Comparison of ENCODE assay signal across 14 cellular contexts in genomic region chr1:46306159-46306530, GRCh38. TPM values are rescaled to one million over a fixed set of nuclear protein-coding genes. Genes with fewer than 3 reads are reported as not detected.
DNase-seq lines count a peak whose midpoint lies in the region; ATAC-seq, FAIRE-seq and TF ChIP-seq lines count a peak whose summit lies in the region.
"Had no signal": no experiment of that assay in that cellular context is flagged by ENCODE, and none has a peak within 500 bp of the region (broad histone marks: within the 10 kb centered on the region; RNA-seq: fewer than 3 reads in every experiment).

No MANE protein-coding gene starts in this region.

- H3K9me3 Mint-ChIP-seq in activated T-cell treated with anti-CD3 and anti-CD28 coated beads, Interleukin-2, amount 50 U/mL, for 72 hours: no peaks in the 10 kb centered on the region
- no peaks in the 10 kb centered on the region for H3K9me3 Mint-ChIP-seq in stimulated activated memory B cell treated with anti-CD40 and anti-IgM and Interleukin-4, amounts not matched to agents 10 μg/mL and 1 μg/mL and 100 μg/mL, for 72 hours

- TF ChIP-seq CTCF in Loucy (conservative IDR thresholded peaks at IDR 0.05; ENCODE audit: low read length) (no peak), GM12878 (IDR thresholded peaks at IDR 0.05 in 2 of 3, conservative IDR thresholded peaks at IDR 0.05 in 1 of 3; ENCODE audit: control insufficient read depth in 2 of 3, extremely low read depth in 1 of 3, insufficient read depth in 1 of 3, low read depth in 3 of 3, low read length in 3 of 3) (no peak)

- peaks cover 16% of the 10 kb centered on the region; the same call in 1 of the 2 replicates for H3K36me3 ChIP-seq in Loucy (ENCODE audit: insufficient read depth, low read length)
- H3K36me3 ChIP-seq in GM12878 (ENCODE audit: control insufficient read depth in 2 of 2, insufficient read depth in 2 of 2, low read length in 1 of 2): peaks cover 8 to 13% of the 10 kb centered on the region in 2 experiments
- peaks cover 5 to 6% of the 10 kb centered on the region in 2 donors for H3K36me3 ChIP-seq in small intestine (ENCODE audit: control insufficient read depth in 2 of 2, insufficient read depth in 2 of 2, low read length in 2 of 2)

- no peaks in the 10 kb centered on the region for H3K27me3 Mint-ChIP-seq in activated T-cell treated with anti-CD3 and anti-CD28 coated beads, Interleukin-2, amount 50 U/mL, for 72 hours (ENCODE audit: low read depth)
- no peaks in the 10 kb centered on the region for H3K27me3 Mint-ChIP-seq in stimulated activated memory B cell treated with anti-CD40 and anti-IgM and Interleukin-4, amounts not matched to agents 10 μg/mL and 1 μg/mL and 100 μg/mL, for 72 hours

- intact Hi-C loops in GM12878 (cut with micrococcal nuclease; ENCODE audit: unreplicated experiment): no loop called here

- no peak for TF ChIP-seq EP300 in GM12878 (IDR thresholded peaks at IDR 0.05; ENCODE audit: borderline replicate concordance in 1 of 2, control insufficient read depth in 1 of 2, low read depth in 2 of 2, low read length in 2 of 2)

- no peak for TF ChIP-seq RAD21 in GM12878 (IDR thresholded peaks at IDR 0.05; ENCODE audit: insufficient read depth, low read depth, low read length)

- H4K20me1 ChIP-seq in Loucy (ENCODE audit: insufficient read depth, low read length, poor library complexity, severe bottlenecking): peaks cover 57% of the 10 kb centered on the region
- H4K20me1 ChIP-seq in GM12878 (ENCODE audit: control insufficient read depth, insufficient read depth): peaks cover 3% of the 10 kb centered on the region; the same call in 1 of the 2 replicates

- H3K9ac ChIP-seq in Loucy (ENCODE audit: low read depth, low read length, poor library complexity, severe bottlenecking): peak overlapping the region; percentile 71
- H3K9ac ChIP-seq in GM12878 (ENCODE audit: control insufficient read depth, insufficient read depth, low read length): peak overlapping the region; percentile 29; the same call in 1 of the 2 replicates

- H3K4me2 ChIP-seq in Loucy (ENCODE audit: low read depth, low read length, poor library complexity, severe bottlenecking) (peak overlapping the region; percentile 80), GM12878 (ENCODE audit: control insufficient read depth, insufficient read depth) (peak overlapping the region; percentile 84)

- ATAC-seq in activated T-cell treated with anti-CD3 and anti-CD28 coated beads, Interleukin-2, amount 50 U/mL, for 72 hours (replicated peaks in 1 of 2): no peak
- ATAC-seq in GM12878: no peak
- ATAC-seq in stimulated activated memory B cell treated with anti-CD40 and anti-IgM and Interleukin-4, amounts not matched to agents 10 μg/mL and 1 μg/mL and 100 μg/mL, for 72 hours: no peak
- ATAC-seq in GM21619 (IDR thresholded peaks at IDR 0.05; ENCODE audit: unreplicated experiment): no peak
- ATAC-seq: upper lobe of right lung had no signal

- RAD21 ChIA-PET in GM12878 (lab: Charles Lee; ENCODE audit: unreplicated experiment): interaction anchor here (3.3 to 3.5 kb wide), 2 partner anchors 21 kb away, joined by 23 to 48 read pairs; no protein-coding TSS in a partner anchor

- H3K27ac ChIP-seq in GM12878 (ENCODE audit: control insufficient read depth, insufficient read depth): no peak overlapping the region
- no peak overlapping the region for H3K27ac ChIP-seq in small intestine (ENCODE audit: low read depth in 1 of 2, low read length in 1 of 2)
- H3K27ac ChIP-seq: upper lobe of right lung had no signal

- CTCF ChIA-PET in GM12878 (lab: Yijun Ruan, JAX): interaction anchor here (1.1 to 8.0 kb wide), 7 partner anchors 15 to 62 kb away, joined by 3 to 181 read pairs (median 11); partner anchors contain the start of gene NSUN4

- H3K27me3 ChIP-seq in Loucy (ENCODE audit: insufficient read depth, low read length, poor library complexity, severe bottlenecking) (peaks cover 4% of the 10 kb centered on the region), GM12878 (replicated peaks in 1 of 2; ENCODE audit: control insufficient read depth in 2 of 2, insufficient read depth in 2 of 2, low read length in 1 of 2) (no peaks in the 10 kb centered on the region), small intestine (ENCODE audit: control insufficient read depth in 2 of 2, insufficient read depth in 2 of 2, low read length in 2 of 2) (no peaks in the 10 kb centered on the region)
- H3K27me3 ChIP-seq: upper lobe of right lung had no signal

- WGBS in GM12878 (ENCODE audit: insufficient coverage, insufficient replicate concordance, low lambda C conversion rate, missing lambda C conversion rate): 53% methylated on average over 8 of the region's 8 CpGs
- WGBS in small intestine, 3 donors: 82 to 92% (median 91%) methylated on average over 8 of the region's 8 CpGs

- no peak for FAIRE-seq in GM12878 (lab: Jason Lieb, UNC)
- no peak for FAIRE-seq in small intestine (lab: Jason Lieb, UNC)
- no peak for FAIRE-seq in H54 (lab: Jason Lieb, UNC)
- FAIRE-seq: colon, islet of Langerhans had no signal

- H2AFZ ChIP-seq in Loucy (ENCODE audit: low read length) (no peak overlapping the region), GM12878 (ENCODE audit: control insufficient read depth, low read depth, low read length) (no peak overlapping the region)

- no peaks in the 10 kb centered on the region for H3K9me2 ChIP-seq in Loucy (replicated peaks; ENCODE audit: low read depth, low read length)

- H3K9me3 ChIP-seq in Loucy (ENCODE audit: insufficient read depth, low read depth, low read length): no peaks in the 10 kb centered on the region
- H3K9me3 ChIP-seq in GM12878 (replicated peaks; ENCODE audit: control insufficient read depth, insufficient read depth, low read length): no peaks in the 10 kb centered on the region
- H3K9me3 ChIP-seq in small intestine (ENCODE audit: control insufficient read depth, low read depth): no peaks in the 10 kb centered on the region
- H3K9me3 ChIP-seq: upper lobe of right lung had no signal

- BruUV-seq in GM12878 (replicated peaks; lab: Mats Ljungman, UMichigan): no TSS peak

- H3F3A ChIP-seq in Loucy (ENCODE audit: low read depth): no peaks in the 10 kb centered on the region

- SMC1A ChIA-PET in GM12878 (lab: Charles Lee; ENCODE audit: uncharacterized antibody, unreplicated experiment): interaction anchor here (1.0 to 4.2 kb wide), 4 partner anchors 21 to 58 kb away, joined by 3 to 46 read pairs (median 16); partner anchors contain the start of gene RAD54L

- no peak overlapping the region for H3K27ac Mint-ChIP-seq in activated T-cell treated with anti-CD3 and anti-CD28 coated beads, Interleukin-2, amount 50 U/mL, for 72 hours
- H3K27ac Mint-ChIP-seq in stimulated activated memory B cell treated with anti-CD40 and anti-IgM and Interleukin-4, amounts not matched to agents 10 μg/mL and 1 μg/mL and 100 μg/mL, for 72 hours: no peak overlapping the region

- H3K4me3 ChIP-seq in Loucy (ENCODE audit: low read length, poor library complexity, severe bottlenecking) (peak overlapping the region; percentile 68), GM12878 (peak overlapping the region; percentile 66), small intestine (ENCODE audit: low read depth in 1 of 2, low read length in 2 of 2) (no peak overlapping the region)
- H3K4me3 ChIP-seq: upper lobe of right lung had no signal

- H3K4me1 ChIP-seq in Loucy (ENCODE audit: insufficient read depth, low read length, poor library complexity, severe bottlenecking) (peaks cover 38% of the 10 kb centered on the region), GM12878 (ENCODE audit: control insufficient read depth, insufficient read depth, low read length) (peaks cover 13% of the 10 kb centered on the region), small intestine (ENCODE audit: control insufficient read depth in 2 of 2, insufficient read depth in 1 of 2, low read depth in 1 of 2, low read length in 1 of 2) (peaks cover 0 to 1% of the 10 kb centered on the region in 2 donors)

- peaks cover 57% of the 10 kb centered on the region for H3K4me1 Mint-ChIP-seq in activated T-cell treated with anti-CD3 and anti-CD28 coated beads, Interleukin-2, amount 50 U/mL, for 72 hours (ENCODE audit: low read depth)
- H3K4me1 Mint-ChIP-seq in stimulated activated memory B cell treated with anti-CD40 and anti-IgM and Interleukin-4, amounts not matched to agents 10 μg/mL and 1 μg/mL and 100 μg/mL, for 72 hours: peaks cover 46% of the 10 kb centered on the region

- no peak for DNase-seq in activated T-cell treated with anti-CD3 and anti-CD28 coated beads, Interleukin-2, amount 50 U/mL, for 72 hours
- DNase-seq in activated T-cell treated with anti-CD3 and anti-CD28 coated beads, Interleukin-2, amount 50 U/mL, for 1 hour: no peak
- DNase-seq in GM12878 (ENCODE audit: low read depth, low spot score): no peak
- no peak for DNase-seq in small intestine
- DNase-seq in H54 (ENCODE audit: insufficient read length, low spot score): no peak
- DNase-seq: activated naive CD4-positive, alpha-beta T cell treated with anti-CD3 and anti-CD28 coated beads, Interleukin-2, amount 50 U/mL, for 16 hours; EL; NCI-H226; upper lobe of right lung had no signal

- H3K4me3 Mint-ChIP-seq in activated T-cell treated with anti-CD3 and anti-CD28 coated beads, Interleukin-2, amount 50 U/mL, for 72 hours: peak overlapping the region; percentile 29 to 53
- H3K4me3 Mint-ChIP-seq in stimulated activated memory B cell treated with anti-CD40 and anti-IgM and Interleukin-4, amounts not matched to agents 10 μg/mL and 1 μg/mL and 100 μg/mL, for 72 hours: peak overlapping the region; percentile 61

- H3K79me2 ChIP-seq in Loucy (ENCODE audit: insufficient read depth, low read length): peaks cover 89% of the 10 kb centered on the region
- H3K79me2 ChIP-seq in GM12878 (ENCODE audit: control insufficient read depth, insufficient read depth, low read length): peaks cover 92% of the 10 kb centered on the region

- TF ChIP-seq POLR2A in GM12878 (IDR thresholded peaks at IDR 0.05; ENCODE audit: low read depth, low read length) (no peak), H54 (IDR thresholded peaks at IDR 0.05; ENCODE audit: low read depth, low read length) (no peak)

- H3K36me3 Mint-ChIP-seq in activated T-cell treated with anti-CD3 and anti-CD28 coated beads, Interleukin-2, amount 50 U/mL, for 72 hours (ENCODE audit: insufficient read depth in 2 of 2): peaks cover 8 to 26% of the 10 kb centered on the region in 2 donors
- H3K36me3 Mint-ChIP-seq in stimulated activated memory B cell treated with anti-CD40 and anti-IgM and Interleukin-4, amounts not matched to agents 10 μg/mL and 1 μg/mL and 100 μg/mL, for 72 hours: peaks cover 40% of the 10 kb centered on the region

- in situ Hi-C loops in GM12878 (cut with MboI): no loop called here

- POLR2A ChIA-PET in GM12878 (lab: Charles Lee): interaction anchor here (0.7 to 4.0 kb wide), 6 partner anchors 21 to 913 kb away, joined by 3 to 45 read pairs (median 6); partner anchors contain the start of gene NSUN4

RNA-seq across cellular contexts. Expression of gene UQCRH, which starts 2.6 kb away (rescaled TPM):
- 100 to 1,000 TPM; 287 to 303 TPM for total RNA-seq in activated T-cell treated with anti-CD3 and anti-CD28 coated beads, Interleukin-2, amount 50 U/mL, for 72 hours
- 169 and 182 TPM in 2 replicates for total RNA-seq in GM12878 (2013; cell fraction: nucleolus; rRNA removed)
- total RNA-seq in GM12878 (2014; rRNA removed): 522 and 625 TPM in 2 replicates
- total RNA-seq in GM12878 (2014; rRNA removed; fragmentation: Illumina TruSeq; extraction: Trizol): 582 and 603 TPM in 2 replicates
- total RNA-seq in GM12878 (2021): 363 and 392 TPM in 2 replicates
- polyA plus RNA-seq in GM12878 (2011; ENCODE audit: low read depth): 2,257 TPM
- 1,782 and 2,485 TPM in 2 replicates for polyA plus RNA-seq in GM12878 (2011; rRNA removed)
- polyA plus RNA-seq in GM12878 (2011; cell fraction: cytosol; rRNA removed): 682 and 1,244 TPM in 2 replicates
- polyA plus RNA-seq in GM12878 (2011; cell fraction: nucleus; rRNA removed): 369 and 418 TPM in 2 replicates
- polyA plus RNA-seq in GM12878 (2012): 583 and 710 TPM in 2 replicates
- polyA plus RNA-seq in GM12878 (2014; fragmentation: Illumina TruSeq; extraction: Trizol): 612 and 665 TPM in 2 replicates
- 1,000 to 10,000 TPM; 1,451 to 1,539 TPM for polyA plus RNA-seq in GM12878 (2014; fragmentation: Nextera tagmentation; extraction: Ambion mirVana)
- polyA plus RNA-seq in GM12878 (2014; rRNA removed): 516 and 647 TPM in 2 replicates
- 100 to 1,000 TPM; 574 to 652 TPM for polyA plus RNA-seq in GM12878 (2016; fragmentation: Nextera tagmentation; extraction: Ambion mirVana)
- polyA minus RNA-seq in GM12878 (2011; rRNA and poly(A)+ RNA removed): 164 and 195 TPM in 2 replicates
- 98.8 and 102 TPM in 2 replicates for polyA minus RNA-seq in GM12878 (2011; cell fraction: cytosol; rRNA and poly(A)+ RNA removed)
- 46.1 and 63.4 TPM in 2 replicates for polyA minus RNA-seq in GM12878 (2011; cell fraction: nucleus; rRNA and poly(A)+ RNA removed)
- polyA plus RNA-seq in small intestine: 1,000 to 10,000 TPM in 1 of 3 donors, 100 to 1,000 TPM in 2; 890 to 1,100 (median 939) TPM

RNA-seq across cellular contexts. Expression of gene LRRC41, which starts 2.7 kb away (rescaled TPM):
- total RNA-seq in activated T-cell treated with anti-CD3 and anti-CD28 coated beads, Interleukin-2, amount 50 U/mL, for 72 hours: 10 to 100 TPM; 47.7 to 53.4 TPM
- 65.4 and 65.5 TPM in 2 replicates for total RNA-seq in GM12878 (2013; cell fraction: nucleolus; rRNA removed)
- total RNA-seq in GM12878 (2014; rRNA removed): 62.7 and 65.7 TPM in 2 replicates
- total RNA-seq in GM12878 (2014; rRNA removed; fragmentation: Illumina TruSeq; extraction: Trizol): 35.1 and 36.3 TPM in 2 replicates
- total RNA-seq in GM12878 (2021): 56.7 and 57.7 TPM in 2 replicates
- polyA plus RNA-seq in GM12878 (2011; ENCODE audit: low read depth): 25.2 TPM
- polyA plus RNA-seq in GM12878 (2011; rRNA removed): 25.3 and 43.3 TPM in 2 replicates
- 50.6 and 56.7 TPM in 2 replicates for polyA plus RNA-seq in GM12878 (2011; cell fraction: cytosol; rRNA removed)
- 62.8 and 70.9 TPM in 2 replicates for polyA plus RNA-seq in GM12878 (2011; cell fraction: nucleus; rRNA removed)
- 42.1 and 42.9 TPM in 2 replicates for polyA plus RNA-seq in GM12878 (2012)
- polyA plus RNA-seq in GM12878 (2014; fragmentation: Illumina TruSeq; extraction: Trizol): 18.5 and 40.1 TPM in 2 replicates
- polyA plus RNA-seq in GM12878 (2014; fragmentation: Nextera tagmentation; extraction: Ambion mirVana): 10 to 100 TPM; 12.0 to 12.6 TPM
- 53.8 and 55.6 TPM in 2 replicates for polyA plus RNA-seq in GM12878 (2014; rRNA removed)
- 10 to 100 TPM; 67.3 to 79.9 TPM for polyA plus RNA-seq in GM12878 (2016; fragmentation: Nextera tagmentation; extraction: Ambion mirVana)
- 40.8 and 80.5 TPM in 2 replicates for polyA minus RNA-seq in GM12878 (2011; rRNA and poly(A)+ RNA removed)
- polyA minus RNA-seq in GM12878 (2011; cell fraction: cytosol; rRNA and poly(A)+ RNA removed): 29.5 TPM in 2 replicates
- 21.6 and 34.4 TPM in 2 replicates for polyA minus RNA-seq in GM12878 (2011; cell fraction: nucleus; rRNA and poly(A)+ RNA removed)
- 10 to 100 TPM; 20.8 to 34.9 (median 25.3) TPM for polyA plus RNA-seq in small intestine

RNA-seq across cellular contexts. Expression of gene NSUN4, which starts 34.5 kb away (rescaled TPM):
- 10 to 100 TPM; 42.4 to 42.9 TPM for total RNA-seq in activated T-cell treated with anti-CD3 and anti-CD28 coated beads, Interleukin-2, amount 50 U/mL, for 72 hours
- 114 and 121 TPM in 2 replicates for total RNA-seq in GM12878 (2013; cell fraction: nucleolus; rRNA removed)
- total RNA-seq in GM12878 (2014; rRNA removed) (27.7 and 31.0 TPM in 2 replicates), GM12878 (2014; rRNA removed; fragmentation: Illumina TruSeq; extraction: Trizol) (24.9 and 25.3 TPM in 2 replicates), GM12878 (2021) (31.4 and 31.8 TPM in 2 replicates)
- 22.0 TPM for polyA plus RNA-seq in GM12878 (2011; ENCODE audit: low read depth)
- polyA plus RNA-seq in GM12878 (2011; rRNA removed) (62.7 and 80.2 TPM in 2 replicates), GM12878 (2014; fragmentation: Illumina TruSeq; extraction: Trizol) (24.4 and 31.1 TPM in 2 replicates), GM12878 (2014; fragmentation: Nextera tagmentation; extraction: Ambion mirVana) (10 to 100 TPM; 22.1 to 26.6 TPM), GM12878 (2014; rRNA removed) (30.1 and 36.0 TPM in 2 replicates), GM12878 (2016; fragmentation: Nextera tagmentation; extraction: Ambion mirVana) (10 to 100 TPM; 25.4 to 29.2 TPM), small intestine (10 to 100 TPM in 2 of 3 donors, 1 to 10 TPM in 1; 8.3 to 12.9 (median 10.3) TPM)
- polyA plus RNA-seq in GM12878 (2011; cell fraction: cytosol; rRNA removed): 88.7 and 90.7 TPM in 2 replicates
- 59.9 and 67.7 TPM in 2 replicates for polyA plus RNA-seq in GM12878 (2011; cell fraction: nucleus; rRNA removed)
- polyA plus RNA-seq in GM12878 (2012): 20.9 and 28.7 TPM in 2 replicates
- 170 and 217 TPM in 2 replicates for polyA minus RNA-seq in GM12878 (2011; rRNA and poly(A)+ RNA removed)
- polyA minus RNA-seq in GM12878 (2011; cell fraction: cytosol; rRNA and poly(A)+ RNA removed): 23.7 and 23.9 TPM in 2 replicates
- 38.7 and 43.4 TPM in 2 replicates for polyA minus RNA-seq in GM12878 (2011; cell fraction: nucleus; rRNA and poly(A)+ RNA removed)

RNA-seq across cellular contexts. Expression of gene RAD54L, which starts 58.6 kb away (rescaled TPM):
- 10 to 100 TPM; 33.1 to 34.9 TPM for total RNA-seq in activated T-cell treated with anti-CD3 and anti-CD28 coated beads, Interleukin-2, amount 50 U/mL, for 72 hours
- 15.3 and 17.4 TPM in 2 replicates for total RNA-seq in GM12878 (2013; cell fraction: nucleolus; rRNA removed)
- total RNA-seq in GM12878 (2014; rRNA removed): 15.8 TPM in 2 replicates
- 12.4 and 12.9 TPM in 2 replicates for total RNA-seq in GM12878 (2014; rRNA removed; fragmentation: Illumina TruSeq; extraction: Trizol)
- 34.0 and 34.7 TPM in 2 replicates for total RNA-seq in GM12878 (2021)
- 7.4 TPM for polyA plus RNA-seq in GM12878 (2011; ENCODE audit: low read depth)
- polyA plus RNA-seq in GM12878 (2011; rRNA removed): 8.9 and 17.6 TPM in 2 replicates
- polyA plus RNA-seq in GM12878 (2011; cell fraction: cytosol; rRNA removed): 24.1 and 27.9 TPM in 2 replicates
- 86.4 and 103 TPM in 2 replicates for polyA plus RNA-seq in GM12878 (2011; cell fraction: nucleus; rRNA removed)
- 10.6 and 18.3 TPM in 2 replicates for polyA plus RNA-seq in GM12878 (2012)
- polyA plus RNA-seq in GM12878 (2014; fragmentation: Illumina TruSeq; extraction: Trizol): 26.5 and 35.5 TPM in 2 replicates
- 10 to 100 TPM; 15.8 to 26.1 TPM for polyA plus RNA-seq in GM12878 (2014; fragmentation: Nextera tagmentation; extraction: Ambion mirVana)
- polyA plus RNA-seq in GM12878 (2014; rRNA removed): 21.1 and 24.5 TPM in 2 replicates
- polyA plus RNA-seq in GM12878 (2016; fragmentation: Nextera tagmentation; extraction: Ambion mirVana): 10 to 100 TPM; 51.5 to 54.2 TPM
- 20.2 and 21.9 TPM in 2 replicates for polyA minus RNA-seq in GM12878 (2011; rRNA and poly(A)+ RNA removed)
- polyA minus RNA-seq in GM12878 (2011; cell fraction: cytosol; rRNA and poly(A)+ RNA removed): 11.0 and 11.6 TPM in 2 replicates
- polyA minus RNA-seq in GM12878 (2011; cell fraction: nucleus; rRNA and poly(A)+ RNA removed): 9.6 and 19.3 TPM in 2 replicates
- 1 to 10 TPM; 1.9 to 9.7 (median 2.0) TPM for polyA plus RNA-seq in small intestine

Comparison
In these comparisons a context has a peak if more than half of its experiments do, and no peak if none do; other contexts are left out.
1. H3K4me3 ChIP-seq: peak in Loucy (single experiment) and GM12878 (single experiment); none in small intestine (0 of 2).